8 cellular contexts compared by ENCODE assay signal in genomic region chr11:41201156-41201555, GRCh38.
DNase-seq lines count a peak whose midpoint lies in the region; ATAC-seq and TF ChIP-seq lines count a peak whose summit lies in the region.

No MANE protein-coding gene starts in this region.

- TF ChIP-seq POLR2A in stomach (IDR thresholded peaks at IDR 0.05) = no peak

- peak; percentile 1 for DNase-seq in EL
- DNase-seq in NCI-H69 (lab: John Stamatoyannopoulos, UW) = peak; percentile 86
- DNase-seq in epithelial cell of esophagus (ENCODE audit: low read depth) = peak; percentile 62
- DNase-seq in stomach = peak; percentile 26
- DNase-seq in stimulated activated CD4-positive, alpha-beta T cell treated with anti-CD3 and anti-CD28 coated beads, Interleukin-4, amount 100 ng/mL, for 24 hours = no peak

- CTCF ChIA-PET in HEK293 (lab: Yijun Ruan, JAX) = interaction anchor here (0.6 to 1.1 kb wide), 7 partner anchors 21 to 905 kb away, joined by 3 to 8 read pairs (median 3); no protein-coding TSS in a partner anchor

- no peak overlapping the region for H3K4me3 ChIP-seq in HEK293 (ENCODE audit: low read depth, low read length)
- H3K4me3 ChIP-seq in epithelial cell of esophagus (ENCODE audit: low read length) = no peak overlapping the region
- H3K4me3 ChIP-seq in stomach = no peak overlapping the region

- no peak for TF ChIP-seq EP300 in stomach (IDR thresholded peaks at IDR 0.05)

- ATAC-seq in HG03139 (IDR thresholded peaks at IDR 0.05; ENCODE audit: unreplicated experiment) = no peak
- ATAC-seq in HG03342 (IDR thresholded peaks at IDR 0.05; ENCODE audit: unreplicated experiment) = no peak

- 2 to 3% (median 3%) methylated on average over 5 of the region's 5 CpGs for WGBS in stomach, 5 donors

- TF ChIP-seq CTCF in HEK293 (tag by site-specific recombination; IDR thresholded peaks at IDR 0.05) (no peak), epithelial cell of esophagus (IDR thresholded peaks at IDR 0.05; ENCODE audit: insufficient read depth, low read depth, low read length, missing control alignments) (peak; percentile 79), stomach (IDR thresholded peaks at IDR 0.05) (peak in 1 of 7 experiments; percentile 21)

- H3K27ac ChIP-seq in HEK293 (ENCODE audit: extremely low read depth, low read depth, low read length) = no peak overlapping the region
- no peak overlapping the region for H3K27ac ChIP-seq in stomach

- H3K27me3 ChIP-seq in stomach = no peaks in the 10 kb centered on the region

- intact Hi-C loops in stomach (cut with DNase I; ENCODE audit: low total_unique reads) = no loop called here

- no peaks in the 10 kb centered on the region for H3K36me3 ChIP-seq in HEK293 (ENCODE audit: control insufficient read depth in 2 of 2, insufficient read depth in 1 of 2, low read length in 2 of 2)
- H3K36me3 ChIP-seq in stomach = no peaks in the 10 kb centered on the region

- POLR2A ChIA-PET in HEK293 (lab: Yijun Ruan, JAX) = no interaction called here

- H3K9me3 ChIP-seq in HEK293 (ENCODE audit: control insufficient read depth, insufficient read depth, low read depth, low read length) (no peaks in the 10 kb centered on the region), stomach (peaks cover 0 to 6% (median 0%) of the 10 kb centered on the region in 4 donors)

- H3K4me1 ChIP-seq in HEK293 (ENCODE audit: control insufficient read depth, insufficient read depth, low read length) (no peaks in the 10 kb centered on the region), stomach (no peaks in the 10 kb centered on the region)

TF ChIP-seq in HEK293, 187 proteins besides CTCF, POLR2A, EP300 and RAD21:
- no peak for TF ChIP-seq ZBTB49 (tag by site-specific recombination; IDR thresholded peaks at IDR 0.05; ENCODE audit: low read depth)
- TF ChIP-seq ZNF837 (tag by site-specific recombination; IDR thresholded peaks at IDR 0.05) = no peak
- TF ChIP-seq ZNF664 (tag by site-specific recombination; IDR thresholded peaks at IDR 0.05) = no peak
- TF ChIP-seq ZNF654 (tag by site-specific recombination; IDR thresholded peaks at IDR 0.05; ENCODE audit: low read depth) = peak; percentile 27; the same call in 1 of the 2 replicates
- no peak for TF ChIP-seq ZEB2 (tag by site-specific recombination; IDR thresholded peaks at IDR 0.05)
- no peak for TF ChIP-seq ZNF157 (tag by site-specific recombination; IDR thresholded peaks at IDR 0.05)
- TF ChIP-seq ZNF510 (tag by site-specific recombination; IDR thresholded peaks at IDR 0.05; ENCODE audit: insufficient replicate concordance) = no peak
- no peak for TF ChIP-seq PBX3 (CRISPR knock-in tag; IDR thresholded peaks at IDR 0.05)
